Comparison of ENCODE assay signal across 8 cellular contexts in genomic region chr1:220528049-220528678, GRCh38. TPM values are rescaled to one million over a fixed set of nuclear protein-coding genes. Genes with fewer than 3 reads are reported as not detected.
DNase-seq lines count a peak whose midpoint lies in the region; ATAC-seq and TF ChIP-seq lines count a peak whose summit lies in the region.

MARK1 (plus strand) TSS chr1:220528136; CDS start chr1:220528823, 687 bp downstream.

- H3K9me3 ChIP-seq in psoas muscle, result no peaks in the 10 kb centered on the region

- 0 to 1% (median 0%) methylated on average over 39 to 87 of the region's 87 CpGs for WGBS in psoas muscle, 3 donors

- peak; percentile 40 for DNase-seq in AG08395 (ENCODE audit: low spot score)
- peak; percentile 86 for DNase-seq in NCI-H69 (lab: John Stamatoyannopoulos, UW)
- DNase-seq in astrocyte of the hippocampus (ENCODE audit: low read depth, low spot score), result peak; percentile 82
- DNase-seq in hippocampal formation (lab: John Stamatoyannopoulos, UW), result peak; percentile 33 to 50
- peak; percentile 67 to 85 for DNase-seq in psoas muscle
- DNase-seq in OCI-M2 (lab: John Stamatoyannopoulos, UW; ENCODE audit: unreplicated experiment), result no peak

- H3K36me3 ChIP-seq in psoas muscle (ENCODE audit: insufficient read depth in 1 of 2, low read depth in 1 of 2), result no peaks in the 10 kb centered on the region

- peak within 1 kb of the TSS; percentile 87 for H3K4me3 ChIP-seq in psoas muscle

- no peaks in the 10 kb centered on the region for H3K4me1 ChIP-seq in psoas muscle

- no peak for TF ChIP-seq CTCF in psoas muscle (IDR thresholded peaks at IDR 0.05)

- H3K27ac ChIP-seq in psoas muscle, result peak within 1 kb of the TSS; percentile 75

- ATAC-seq in GM18502 (IDR thresholded peaks at IDR 0.05; ENCODE audit: poor library complexity, unreplicated experiment), result peak; percentile 70
- ATAC-seq in HG02943 (IDR thresholded peaks at IDR 0.05; ENCODE audit: low read depth, unreplicated experiment), result peak; percentile 52
- ATAC-seq in psoas muscle, result peak; percentile 77 to 88 (median 80)

- intact Hi-C loops in psoas muscle (cut with DNase I), result loop anchor here in 1 of 2 donors (5.0 kb wide), 1 partner anchor 161 kb away; no protein-coding TSS in a partner anchor

- peaks cover 0 to 15% (median 0%) of the 10 kb centered on the region in 3 donors for H3K27me3 ChIP-seq in psoas muscle (ENCODE audit: insufficient read depth in 3 of 3, low read length in 2 of 3)

RNA-seq across cellular contexts. Expression of gene MARK1, which starts in this region (rescaled TPM):
- total RNA-seq in psoas muscle, result 1 to 10 TPM; 2.1 to 5.4 (median 3.8) TPM
- 1 to 10 TPM in 1 of 3 donors, under 1 TPM in 2; 0.81 to 2.6 (median 1.00) TPM for polyA plus RNA-seq in psoas muscle
